Comparison of ENCODE assay signal across 1 cellular context in the genomic region with DNA sequence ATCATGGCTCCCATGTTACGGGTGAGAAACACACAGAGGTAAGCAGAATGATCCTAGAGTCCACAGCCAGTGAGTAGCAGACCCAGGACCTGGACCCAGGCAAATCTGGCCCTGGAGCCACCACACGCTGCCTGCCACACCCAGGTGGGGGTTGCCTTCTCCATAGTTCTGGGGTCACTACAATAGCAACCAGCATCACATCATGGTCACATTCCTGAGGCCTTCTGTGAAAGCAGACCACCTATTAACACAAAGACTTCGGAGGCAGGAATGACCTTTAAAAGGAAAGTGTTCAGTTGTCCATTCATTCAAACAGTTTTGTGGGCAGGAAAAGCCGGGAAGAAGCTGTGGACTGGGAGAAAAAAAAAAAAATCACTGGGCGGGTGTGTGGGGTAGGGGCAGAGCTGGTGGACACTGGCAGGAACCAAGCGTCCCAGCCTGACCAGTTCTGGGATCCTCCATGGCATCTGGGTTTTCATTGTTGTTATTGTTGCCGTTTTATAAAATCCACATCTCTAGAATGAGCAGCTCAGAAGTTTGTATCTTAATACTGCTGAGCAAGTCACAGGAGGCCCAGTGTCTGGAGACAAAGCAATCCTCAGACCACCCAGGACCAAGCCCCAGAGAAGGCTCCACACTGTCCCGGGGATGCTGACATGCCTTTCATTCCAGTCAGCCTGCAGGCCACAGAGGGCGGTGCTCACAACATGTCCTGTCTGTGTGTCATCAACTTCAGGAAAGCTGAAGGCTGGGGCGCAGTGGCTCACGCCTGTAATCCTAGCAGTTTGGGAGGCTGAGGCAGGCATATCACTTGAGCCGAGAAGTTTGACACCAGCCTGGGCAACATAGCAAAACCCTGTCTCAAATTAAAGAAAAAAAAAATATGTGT.
TF ChIP-seq lines count a peak whose summit lies in the region.

No MANE protein-coding gene starts in this region.

TF ChIP-seq in WTC11, 78 proteins besides CTCF, POLR2A, EP300 and RAD21 (continued from another document):
- TF ChIP-seq, protein P1, sequence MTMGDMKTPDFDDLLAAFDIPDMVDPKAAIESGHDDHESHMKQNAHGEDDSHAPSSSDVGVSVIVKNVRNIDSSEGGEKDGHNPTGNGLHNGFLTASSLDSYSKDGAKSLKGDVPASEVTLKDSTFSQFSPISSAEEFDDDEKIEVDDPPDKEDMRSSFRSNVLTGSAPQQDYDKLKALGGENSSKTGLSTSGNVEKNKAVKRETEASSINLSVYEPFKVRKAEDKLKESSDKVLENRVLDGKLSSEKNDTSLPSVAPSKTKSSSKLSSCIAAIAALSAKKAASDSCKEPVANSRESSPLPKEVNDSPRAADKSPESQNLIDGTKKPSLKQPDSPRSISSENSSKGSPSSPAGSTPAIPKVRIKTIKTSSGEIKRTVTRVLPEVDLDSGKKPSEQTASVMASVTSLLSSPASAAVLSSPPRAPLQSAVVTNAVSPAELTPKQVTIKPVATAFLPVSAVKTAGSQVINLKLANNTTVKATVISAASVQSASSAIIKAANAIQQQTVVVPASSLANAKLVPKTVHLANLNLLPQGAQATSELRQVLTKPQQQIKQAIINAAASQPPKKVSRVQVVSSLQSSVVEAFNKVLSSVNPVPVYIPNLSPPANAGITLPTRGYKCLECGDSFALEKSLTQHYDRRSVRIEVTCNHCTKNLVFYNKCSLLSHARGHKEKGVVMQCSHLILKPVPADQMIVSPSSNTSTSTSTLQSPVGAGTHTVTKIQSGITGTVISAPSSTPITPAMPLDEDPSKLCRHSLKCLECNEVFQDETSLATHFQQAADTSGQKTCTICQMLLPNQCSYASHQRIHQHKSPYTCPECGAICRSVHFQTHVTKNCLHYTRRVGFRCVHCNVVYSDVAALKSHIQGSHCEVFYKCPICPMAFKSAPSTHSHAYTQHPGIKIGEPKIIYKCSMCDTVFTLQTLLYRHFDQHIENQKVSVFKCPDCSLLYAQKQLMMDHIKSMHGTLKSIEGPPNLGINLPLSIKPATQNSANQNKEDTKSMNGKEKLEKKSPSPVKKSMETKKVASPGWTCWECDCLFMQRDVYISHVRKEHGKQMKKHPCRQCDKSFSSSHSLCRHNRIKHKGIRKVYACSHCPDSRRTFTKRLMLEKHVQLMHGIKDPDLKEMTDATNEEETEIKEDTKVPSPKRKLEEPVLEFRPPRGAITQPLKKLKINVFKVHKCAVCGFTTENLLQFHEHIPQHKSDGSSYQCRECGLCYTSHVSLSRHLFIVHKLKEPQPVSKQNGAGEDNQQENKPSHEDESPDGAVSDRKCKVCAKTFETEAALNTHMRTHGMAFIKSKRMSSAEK (CRISPR knock-in tag; IDR thresholded peaks at IDR 0.05; ENCODE audit: borderline replicate concordance), result no peak
- TF ChIP-seq, protein P2, sequence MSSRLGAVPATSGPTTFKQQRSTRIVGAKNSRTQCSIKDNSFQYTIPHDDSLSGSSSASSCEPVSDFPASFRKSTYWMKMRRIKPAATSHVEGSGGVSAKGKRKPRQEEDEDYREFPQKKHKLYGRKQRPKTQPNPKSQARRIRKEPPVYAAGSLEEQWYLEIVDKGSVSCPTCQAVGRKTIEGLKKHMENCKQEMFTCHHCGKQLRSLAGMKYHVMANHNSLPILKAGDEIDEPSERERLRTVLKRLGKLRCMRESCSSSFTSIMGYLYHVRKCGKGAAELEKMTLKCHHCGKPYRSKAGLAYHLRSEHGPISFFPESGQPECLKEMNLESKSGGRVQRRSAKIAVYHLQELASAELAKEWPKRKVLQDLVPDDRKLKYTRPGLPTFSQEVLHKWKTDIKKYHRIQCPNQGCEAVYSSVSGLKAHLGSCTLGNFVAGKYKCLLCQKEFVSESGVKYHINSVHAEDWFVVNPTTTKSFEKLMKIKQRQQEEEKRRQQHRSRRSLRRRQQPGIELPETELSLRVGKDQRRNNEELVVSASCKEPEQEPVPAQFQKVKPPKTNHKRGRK (CRISPR knock-in tag; IDR thresholded peaks at IDR 0.05; ENCODE audit: borderline replicate concordance), result no peak
- TF ChIP-seq GTF2I (CRISPR knock-in tag; conservative IDR thresholded peaks at IDR 0.05) (no peak), ZNF121 (CRISPR knock-in tag; IDR thresholded peaks at IDR 0.05) (no peak; the same call in 1 of the 2 replicates), NFYB (CRISPR knock-in tag; conservative IDR thresholded peaks at IDR 0.05; ENCODE audit: low read depth) (no peak), ZNF396 (CRISPR knock-in tag; IDR thresholded peaks at IDR 0.05; ENCODE audit: borderline replicate concordance) (no peak), TP53 (CRISPR knock-in tag; IDR thresholded peaks at IDR 0.05) (no peak), ETV6 (CRISPR knock-in tag; IDR thresholded peaks at IDR 0.05) (no peak), IRF2 (CRISPR knock-in tag; IDR thresholded peaks at IDR 0.05; ENCODE audit: borderline replicate concordance, low read depth) (no peak), RELA (CRISPR knock-in tag; IDR thresholded peaks at IDR 0.05; ENCODE audit: borderline replicate concordance) (no peak)
- TF ChIP-seq, protein P3, sequence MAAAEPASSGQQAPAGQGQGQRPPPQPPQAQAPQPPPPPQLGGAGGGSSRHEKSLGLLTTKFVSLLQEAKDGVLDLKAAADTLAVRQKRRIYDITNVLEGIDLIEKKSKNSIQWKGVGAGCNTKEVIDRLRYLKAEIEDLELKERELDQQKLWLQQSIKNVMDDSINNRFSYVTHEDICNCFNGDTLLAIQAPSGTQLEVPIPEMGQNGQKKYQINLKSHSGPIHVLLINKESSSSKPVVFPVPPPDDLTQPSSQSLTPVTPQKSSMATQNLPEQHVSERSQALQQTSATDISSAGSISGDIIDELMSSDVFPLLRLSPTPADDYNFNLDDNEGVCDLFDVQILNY (CRISPR knock-in tag; IDR thresholded peaks at IDR 0.05), result no peak
- TF ChIP-seq, protein P4, sequence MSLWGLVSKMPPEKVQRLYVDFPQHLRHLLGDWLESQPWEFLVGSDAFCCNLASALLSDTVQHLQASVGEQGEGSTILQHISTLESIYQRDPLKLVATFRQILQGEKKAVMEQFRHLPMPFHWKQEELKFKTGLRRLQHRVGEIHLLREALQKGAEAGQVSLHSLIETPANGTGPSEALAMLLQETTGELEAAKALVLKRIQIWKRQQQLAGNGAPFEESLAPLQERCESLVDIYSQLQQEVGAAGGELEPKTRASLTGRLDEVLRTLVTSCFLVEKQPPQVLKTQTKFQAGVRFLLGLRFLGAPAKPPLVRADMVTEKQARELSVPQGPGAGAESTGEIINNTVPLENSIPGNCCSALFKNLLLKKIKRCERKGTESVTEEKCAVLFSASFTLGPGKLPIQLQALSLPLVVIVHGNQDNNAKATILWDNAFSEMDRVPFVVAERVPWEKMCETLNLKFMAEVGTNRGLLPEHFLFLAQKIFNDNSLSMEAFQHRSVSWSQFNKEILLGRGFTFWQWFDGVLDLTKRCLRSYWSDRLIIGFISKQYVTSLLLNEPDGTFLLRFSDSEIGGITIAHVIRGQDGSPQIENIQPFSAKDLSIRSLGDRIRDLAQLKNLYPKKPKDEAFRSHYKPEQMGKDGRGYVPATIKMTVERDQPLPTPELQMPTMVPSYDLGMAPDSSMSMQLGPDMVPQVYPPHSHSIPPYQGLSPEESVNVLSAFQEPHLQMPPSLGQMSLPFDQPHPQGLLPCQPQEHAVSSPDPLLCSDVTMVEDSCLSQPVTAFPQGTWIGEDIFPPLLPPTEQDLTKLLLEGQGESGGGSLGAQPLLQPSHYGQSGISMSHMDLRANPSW (CRISPR knock-in tag; conservative IDR thresholded peaks at IDR 0.05; ENCODE audit: low read depth), result no peak
- TF ChIP-seq, protein P5, sequence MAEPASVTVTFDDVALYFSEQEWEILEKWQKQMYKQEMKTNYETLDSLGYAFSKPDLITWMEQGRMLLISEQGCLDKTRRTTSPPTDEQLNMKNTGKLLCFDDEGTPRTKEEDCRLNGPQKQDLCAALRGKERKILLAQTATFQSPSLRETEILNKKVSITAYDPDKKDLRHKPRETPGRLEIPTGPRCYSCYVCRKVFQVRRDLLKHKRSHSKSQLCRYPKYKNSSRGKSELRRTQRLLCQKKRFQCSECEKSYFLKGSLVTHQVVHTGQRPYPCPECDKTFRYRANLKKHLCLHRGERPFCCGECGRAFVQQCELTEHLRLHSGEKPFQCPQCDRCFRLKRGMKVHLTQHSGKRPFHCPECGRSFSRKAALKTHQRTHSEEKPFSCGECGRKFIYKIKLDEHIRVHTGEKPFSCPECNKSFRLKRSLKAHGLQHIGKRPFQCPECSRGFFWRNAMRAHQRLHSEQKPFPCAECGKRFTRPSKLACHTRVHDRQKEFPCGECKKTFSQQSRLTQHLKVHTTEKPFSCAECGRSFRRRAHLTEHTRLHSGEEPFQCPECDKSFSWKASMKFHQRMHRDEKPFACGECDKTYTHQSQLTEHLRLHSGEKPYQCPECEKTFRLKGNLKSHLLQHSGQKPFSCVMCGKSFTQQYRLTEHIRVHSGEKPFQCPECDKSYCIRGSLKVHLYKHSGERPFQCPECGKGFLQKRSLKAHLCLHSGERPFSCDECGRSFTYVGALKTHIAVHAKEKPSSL (CRISPR knock-in tag; conservative IDR thresholded peaks at IDR 0.05), result no peak
